ENCODE assay signal across 8 cellular contexts in the genomic region with DNA sequence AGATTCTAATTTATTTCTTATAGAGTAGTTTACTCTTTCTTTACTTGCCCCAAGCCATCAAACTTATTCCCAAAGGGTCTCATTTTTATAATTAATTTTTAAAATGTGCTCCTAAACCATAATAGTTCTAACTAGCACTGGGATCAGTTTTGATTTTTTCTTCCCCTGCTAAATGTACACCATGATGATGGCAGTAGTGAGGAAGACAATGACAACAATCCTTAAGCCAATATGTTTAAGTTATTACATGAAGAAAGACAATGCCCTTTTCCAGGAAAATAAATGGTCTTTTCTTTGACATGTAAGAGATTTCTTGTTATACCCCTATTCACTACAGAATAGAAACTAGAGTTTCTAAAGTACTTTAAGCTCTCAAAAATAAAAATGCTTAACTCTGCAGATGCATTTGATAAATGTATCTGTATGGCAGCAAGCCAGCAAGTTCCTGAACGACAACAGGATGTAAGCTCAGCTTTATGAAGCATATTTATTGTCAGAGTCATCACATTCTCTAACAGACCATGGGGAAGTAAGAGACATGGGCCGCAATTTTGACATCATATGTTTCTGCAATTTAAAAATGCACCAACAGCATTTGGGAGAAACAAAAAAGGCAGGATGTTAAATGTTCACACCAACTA. TPM values are rescaled to one million over a fixed set of nuclear protein-coding genes. Genes with fewer than 3 reads are reported as not detected.
DNase-seq lines count a peak whose midpoint lies in the region; ATAC-seq, FAIRE-seq and TF ChIP-seq lines count a peak whose summit lies in the region.

No MANE protein-coding gene starts in this region.

- H3K4me3 Mint-ChIP-seq in activated T-cell treated with anti-CD3 and anti-CD28 coated beads, Interleukin-2, amount 50 U/mL, for 24 hours, result no peak overlapping the region

- H3K4me3 ChIP-seq in SJCRH30 (no peak overlapping the region), fibroblast of pulmonary artery (replicated peaks; ENCODE audit: low read depth, low read length) (no peak overlapping the region), small intestine (ENCODE audit: low read depth in 1 of 2, low read length in 2 of 2) (no peak overlapping the region)

- peaks cover 9% of the 10 kb centered on the region for H3K4me1 ChIP-seq in SJCRH30
- no peaks in the 10 kb centered on the region for H3K4me1 ChIP-seq in small intestine (ENCODE audit: control insufficient read depth in 2 of 2, insufficient read depth in 1 of 2, low read depth in 1 of 2, low read length in 1 of 2)

- peaks cover 14% of the 10 kb centered on the region for H3K4me1 Mint-ChIP-seq in activated T-cell treated with anti-CD3 and anti-CD28 coated beads, Interleukin-2, amount 50 U/mL, for 24 hours (ENCODE audit: low read depth)

- no peaks in the 10 kb centered on the region for H3K36me3 ChIP-seq in SJCRH30
- H3K36me3 ChIP-seq in small intestine (ENCODE audit: control insufficient read depth in 2 of 2, insufficient read depth in 2 of 2, low read length in 2 of 2), result no peaks in the 10 kb centered on the region

- no peaks in the 10 kb centered on the region for H3K27me3 Mint-ChIP-seq in activated T-cell treated with anti-CD3 and anti-CD28 coated beads, Interleukin-2, amount 50 U/mL, for 24 hours

- no peaks in the 10 kb centered on the region for H3K36me3 Mint-ChIP-seq in activated T-cell treated with anti-CD3 and anti-CD28 coated beads, Interleukin-2, amount 50 U/mL, for 24 hours (ENCODE audit: low read depth)

- no peak for TF ChIP-seq CTCF in fibroblast of pulmonary artery (IDR thresholded peaks at IDR 0.05; ENCODE audit: low read length, missing control alignments)

- no peaks in the 10 kb centered on the region for H3K9me3 Mint-ChIP-seq in activated T-cell treated with anti-CD3 and anti-CD28 coated beads, Interleukin-2, amount 50 U/mL, for 24 hours

- H3K27ac Mint-ChIP-seq in activated T-cell treated with anti-CD3 and anti-CD28 coated beads, Interleukin-2, amount 50 U/mL, for 24 hours, result peak overlapping the region; percentile 46

- H3K27me3 ChIP-seq in SJCRH30 (no peaks in the 10 kb centered on the region), small intestine (ENCODE audit: control insufficient read depth in 2 of 2, insufficient read depth in 2 of 2, low read length in 2 of 2) (no peaks in the 10 kb centered on the region)

- no peak for DNase-seq in activated T-cell treated with anti-CD3 and anti-CD28 coated beads, Interleukin-2, amount 50 U/mL, for 24 hours
- no peak for DNase-seq in activated T-cell treated with anti-CD3 and anti-CD28 coated beads, Interleukin-2, amount 50 U/mL, for 48 hours
- DNase-seq in SJCRH30 (peak; percentile 37 to 43), fibroblast of pulmonary artery (ENCODE audit: low read depth) (peak; percentile 94), small intestine (peak; percentile 15)
- DNase-seq in stimulated activated CD8-positive, alpha-beta memory T cell treated with anti-CD3 and anti-CD28 coated beads, Interleukin-4, amount 100 ng/mL, for 48 hours, result no peak

- 27 to 40% (median 38%) methylated on average over 2 of the region's 2 CpGs for WGBS in small intestine, 3 donors

- peak overlapping the region; percentile 9; the same call in 1 of the 2 replicates for H3K27ac ChIP-seq in SJCRH30
- peak overlapping the region in 1 of 2 donors; percentile 57 for H3K27ac ChIP-seq in small intestine (ENCODE audit: low read depth in 1 of 2, low read length in 1 of 2)

- H3K9me3 ChIP-seq in SJCRH30 (replicated peaks), result no peaks in the 10 kb centered on the region; the same call in 1 of the 2 replicates
- H3K9me3 ChIP-seq in small intestine (ENCODE audit: control insufficient read depth, low read depth), result no peaks in the 10 kb centered on the region

- ATAC-seq in HG02588 (IDR thresholded peaks at IDR 0.05; ENCODE audit: unreplicated experiment) (no peak), HG03095 (IDR thresholded peaks at IDR 0.05; ENCODE audit: unreplicated experiment) (no peak)

- no peak for FAIRE-seq in small intestine (lab: Jason Lieb, UNC)

RNA-seq across cellular contexts. Expression of a gene that starts 36.0 kb away (rescaled TPM):
- total RNA-seq in SJCRH30 (2014; rRNA removed; shearing (Covaris generic)), result 95.3 and 105 TPM in 2 replicates
- 100 to 1,000 TPM in 1 of 3 donors, 10 to 100 TPM in 2; 66.5 to 101 (median 69.8) TPM for polyA plus RNA-seq in small intestine

RNA-seq across cellular contexts. Expression of a gene that starts 48.5 kb away (rescaled TPM):
- 197 and 233 TPM in 2 replicates for total RNA-seq in SJCRH30 (2014; rRNA removed; shearing (Covaris generic))
- 10 to 100 TPM in 1 of 3 donors, 1 to 10 TPM in 2; 1.6 to 12.4 (median 9.7) TPM for polyA plus RNA-seq in small intestine

Comparison
In these comparisons a context has a peak if more than half of its experiments do, and no peak if none do; other contexts are left out.
1. DNase-seq: peak in SJCRH30 (2 of 2), fibroblast of pulmonary artery (single experiment) and small intestine (single experiment); none in activated T-cell treated with anti-CD3 and anti-CD28 coated beads, Interleukin-2, amount 50 U/mL, for 24 hours (single experiment), activated T-cell treated with anti-CD3 and anti-CD28 coated beads, Interleukin-2, amount 50 U/mL, for 48 hours (0 of 2) and stimulated activated CD8-positive, alpha-beta memory T cell treated with anti-CD3 and anti-CD28 coated beads, Interleukin-4, amount 100 ng/mL, for 48 hours (single experiment).